Comparison of ENCODE assay signal across 1 cellular context in the genomic region with DNA sequence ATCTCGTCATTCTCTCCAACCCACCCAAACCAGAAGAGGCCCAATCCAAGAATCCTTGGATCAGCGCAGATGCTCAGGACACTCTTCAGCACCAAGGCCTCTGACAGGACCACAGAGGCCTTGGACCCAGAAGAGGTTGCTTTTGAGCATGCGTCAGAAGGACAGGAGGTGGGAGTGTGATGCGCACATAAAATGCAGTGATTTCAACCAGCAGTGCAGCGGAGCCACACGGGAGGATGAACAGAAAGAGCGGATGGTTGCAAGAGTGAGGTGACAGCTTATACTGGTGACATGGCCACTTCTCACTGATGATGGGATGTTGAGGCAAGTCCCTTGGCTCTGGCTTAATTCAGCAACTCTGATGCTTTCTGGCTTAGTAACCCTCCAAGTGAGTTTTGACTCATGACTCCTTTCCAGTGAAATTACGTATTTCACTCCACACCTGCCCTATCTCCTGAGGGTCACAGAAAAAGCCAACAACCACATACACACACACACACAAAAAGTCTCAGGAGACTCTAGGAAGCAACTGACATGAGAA.
TF ChIP-seq lines count a peak whose summit lies in the region.

No MANE protein-coding gene starts in this region.

TF ChIP-seq in H1, 55 proteins besides CTCF, POLR2A, EP300 and RAD21:
- no peak for TF ChIP-seq ATF2 (IDR thresholded peaks at IDR 0.05; ENCODE audit: low read length)
- TF ChIP-seq, protein P1, sequence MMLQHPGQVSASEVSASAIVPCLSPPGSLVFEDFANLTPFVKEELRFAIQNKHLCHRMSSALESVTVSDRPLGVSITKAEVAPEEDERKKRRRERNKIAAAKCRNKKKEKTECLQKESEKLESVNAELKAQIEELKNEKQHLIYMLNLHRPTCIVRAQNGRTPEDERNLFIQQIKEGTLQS (IDR thresholded peaks at IDR 0.05; ENCODE audit: insufficient read depth, low read depth, low read length) = no peak
- TF ChIP-seq SP4 (IDR thresholded peaks at IDR 0.05; ENCODE audit: low read length) = no peak
- TF ChIP-seq GABPA (IDR thresholded peaks at IDR 0.05; ENCODE audit: borderline replicate concordance, insufficient read depth, low read length) = no peak
- no peak for TF ChIP-seq KDM4A (IDR thresholded peaks at IDR 0.05; ENCODE audit: low read depth, low read length, severe bottlenecking)
- no peak for TF ChIP-seq NRF1 (IDR thresholded peaks at IDR 0.05; ENCODE audit: low read depth, low read length)
- no peak for TF ChIP-seq KDM1A (IDR thresholded peaks at IDR 0.05; ENCODE audit: borderline replicate concordance, low read length)
- no peak for TF ChIP-seq BACH1 (IDR thresholded peaks at IDR 0.05; ENCODE audit: low read length)
- TF ChIP-seq CHD2 (IDR thresholded peaks at IDR 0.05; ENCODE audit: low read length) = no peak
- TF ChIP-seq SRF (IDR thresholded peaks at IDR 0.05; ENCODE audit: low read depth, low read length) = no peak
- no peak for TF ChIP-seq JUN (IDR thresholded peaks at IDR 0.05; ENCODE audit: low read depth, low read length)
- TF ChIP-seq, protein P2, sequence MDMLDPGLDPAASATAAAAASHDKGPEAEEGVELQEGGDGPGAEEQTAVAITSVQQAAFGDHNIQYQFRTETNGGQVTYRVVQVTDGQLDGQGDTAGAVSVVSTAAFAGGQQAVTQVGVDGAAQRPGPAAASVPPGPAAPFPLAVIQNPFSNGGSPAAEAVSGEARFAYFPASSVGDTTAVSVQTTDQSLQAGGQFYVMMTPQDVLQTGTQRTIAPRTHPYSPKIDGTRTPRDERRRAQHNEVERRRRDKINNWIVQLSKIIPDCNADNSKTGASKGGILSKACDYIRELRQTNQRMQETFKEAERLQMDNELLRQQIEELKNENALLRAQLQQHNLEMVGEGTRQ (IDR thresholded peaks at IDR 0.05; ENCODE audit: low read length) = no peak
- no peak for TF ChIP-seq ZNF274 (IDR thresholded peaks at IDR 0.05; ENCODE audit: borderline replicate concordance, extremely low read depth, low read length)
- no peak for TF ChIP-seq CHD1 (IDR thresholded peaks at IDR 0.05; ENCODE audit: low read depth, low read length)
- no peak for TF ChIP-seq CBX5 (IDR thresholded peaks at IDR 0.05; ENCODE audit: low read depth, low read length)
- no peak for TF ChIP-seq POLR2AphosphoS5 (IDR thresholded peaks at IDR 0.05; ENCODE audit: low read depth, low read length)
